ENCODE assay signal across 26 cellular contexts in the genomic region with DNA sequence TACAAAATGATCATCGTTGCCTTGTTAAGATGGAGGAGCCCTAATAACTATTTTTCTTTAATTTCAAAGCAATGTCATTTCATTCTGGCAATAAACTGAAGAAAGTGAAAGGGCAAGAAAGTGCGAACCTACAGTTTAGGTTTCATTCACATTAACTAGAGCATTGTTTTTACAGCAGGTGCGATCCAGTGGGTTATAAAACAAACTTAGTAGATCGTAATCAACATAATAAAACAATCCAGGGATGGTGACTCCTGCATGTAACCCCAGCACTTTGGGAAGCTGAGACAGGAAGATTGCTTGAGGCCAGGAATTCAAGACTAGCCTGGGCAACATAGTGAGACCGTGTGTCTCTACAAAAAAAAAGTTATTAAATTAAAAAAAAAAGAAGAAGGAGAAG.
"Had no signal": no experiment of that assay in that cellular context is flagged by ENCODE, and none has a peak within 500 bp of the region (broad histone marks: within the 10 kb centered on the region; RNA-seq: fewer than 3 reads in every experiment).

No MANE protein-coding gene starts in this region.

- H3K4me1 Mint-ChIP-seq: T-cell had no signal

- H3K27ac ChIP-seq: esophagus muscularis mucosa, foreskin keratinocyte, heart right ventricle, left lung, lower lobe of right lung, neutrophil, sigmoid colon, thoracic aorta, uterus had no signal

- H3K36me3 ChIP-seq: esophagus muscularis mucosa, heart right ventricle, left lung, lower lobe of right lung, neutrophil, sigmoid colon, thoracic aorta, uterus had no signal

- H3K27ac Mint-ChIP-seq: activated naive CD8-positive, alpha-beta T cell; nephron progenitor cell; T-cell; type B pancreatic cell had no signal

- H3K4me3 Mint-ChIP-seq: activated naive CD8-positive, alpha-beta T cell; central memory CD8-positive, alpha-beta T cell; nephron progenitor cell; T-cell; type B pancreatic cell had no signal

- H3K27me3 Mint-ChIP-seq: activated naive CD8-positive, alpha-beta T cell; central memory CD8-positive, alpha-beta T cell; progenitor cell of endocrine pancreas; type B pancreatic cell had no signal

- H3K4me2 ChIP-seq: smooth muscle cell had no signal

- H3K9me3 ChIP-seq: esophagus muscularis mucosa, heart right ventricle, left lung, lower lobe of right lung, neutrophil, sigmoid colon, thoracic aorta, uterus had no signal

- DNase-seq: activated CD4-positive, alpha-beta T cell treated with anti-CD3 and anti-CD28 coated beads for 4 hours; activated CD4-positive, alpha-beta T cell treated with anti-CD3 and anti-CD28 coated beads, Interleukin-2, amount 50 U/mL, for 4 hours; activated effector memory CD4-positive, alpha-beta T cell treated with Interleukin-2 at 50 U/mL for 16 hours; activated naive CD4-positive, alpha-beta T cell treated with Interleukin-2 at 50 U/mL for 16 hours; anterior cingulate cortex; dermis blood vessel endothelial cell; effector CD4-positive, alpha-beta T cell; heart right ventricle; kidney glomerular epithelial cell; left lung; lower lobe of right lung; nephron progenitor cell; sigmoid colon; stimulated activated CD4-positive, alpha-beta T cell treated with anti-CD3 and anti-CD28 coated beads, Interleukin-1b, Interleukin-23, amount 100 ng/mL, for 48 hours; stimulated activated naive CD8-positive, alpha-beta T cell treated with anti-CD3 and anti-CD28 coated beads, Interleukin-15, Interleukin-2, amounts not matched to agents 100 U/mL and 50 U/mL, for 24 hours; T-cell; uterus had no signal

- H3K27me3 ChIP-seq: esophagus muscularis mucosa, foreskin keratinocyte, heart right ventricle, left lung, neutrophil, sigmoid colon, uterus had no signal

- H3K9me3 Mint-ChIP-seq: central memory CD8-positive, alpha-beta T cell had no signal

- H3K4me1 ChIP-seq: esophagus muscularis mucosa, foreskin keratinocyte, heart right ventricle, left lung, lower lobe of right lung, sigmoid colon, uterus had no signal

- H3K36me3 Mint-ChIP-seq: type B pancreatic cell had no signal

- ATAC-seq: foreskin keratinocyte; heart right ventricle; left lung; lower lobe of right lung; stimulated activated naive CD8-positive, alpha-beta T cell treated with anti-CD3 and anti-CD28 coated beads, Interleukin-15, Interleukin-2, amounts not matched to agents 100 U/mL and 50 U/mL, for 24 hours; T-cell had no signal

- H3K4me3 ChIP-seq: esophagus muscularis mucosa, heart right ventricle, left lung, lower lobe of right lung, sigmoid colon, smooth muscle cell, thoracic aorta, uterus had no signal
